Comparison of ENCODE assay signal across 18 cellular contexts in the genomic region with DNA sequence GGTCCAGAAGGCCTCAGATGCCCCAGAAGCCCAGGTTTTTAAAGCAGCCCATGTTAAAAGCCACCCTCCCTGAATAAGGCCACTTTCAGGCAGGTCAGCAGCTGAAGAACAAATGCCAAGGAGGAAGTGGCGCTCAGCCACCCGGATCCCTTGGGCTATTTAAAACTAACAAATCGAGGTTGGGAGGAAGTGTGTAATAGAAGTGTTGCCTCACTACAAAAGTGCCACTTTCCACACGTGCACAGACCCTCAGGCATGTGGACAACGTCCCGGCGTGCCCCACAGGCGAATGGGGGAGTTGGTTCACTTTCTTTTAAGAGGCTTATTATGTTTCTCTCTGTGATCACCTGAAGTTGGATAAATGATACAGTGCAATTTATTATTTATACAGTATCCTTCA.
"Had no signal": no experiment of that assay in that cellular context is flagged by ENCODE, and none has a peak within 500 bp of the region (broad histone marks: within the 10 kb centered on the region; RNA-seq: fewer than 3 reads in every experiment).

No MANE protein-coding gene starts in this region.

- H3K9me3 ChIP-seq: body of pancreas, colonic mucosa had no signal

- ATAC-seq: activated CD8-positive, alpha-beta memory T cell treated with anti-CD3 and anti-CD28 coated beads, Interleukin-2, amount 10 ng/mL, durations not matched to agents 7 days and 5 days; body of pancreas; left lobe of liver; stimulated activated naive CD8-positive, alpha-beta T cell treated with anti-CD3 and anti-CD28 coated beads, Interleukin-15, amount 100 ng/mL, for 72 hours had no signal

- H3K4me3 ChIP-seq: body of pancreas, colonic mucosa, lung had no signal

- H3K27ac Mint-ChIP-seq: activated B cell treated with CpG ODN at 0.5 μM for 24 hours; activated CD4-positive, alpha-beta memory T cell treated with anti-CD3 and anti-CD28 coated beads, Interleukin-2, amount 10 ng/mL, durations not matched to agents 7 days and 5 days; activated CD8-positive, alpha-beta memory T cell treated with anti-CD3 and anti-CD28 coated beads, Interleukin-2, amount 10 ng/mL, durations not matched to agents 7 days and 5 days; progenitor cell of endocrine pancreas; stimulated activated naive CD8-positive, alpha-beta T cell treated with anti-CD3 and anti-CD28 coated beads, Interleukin-15, amount 100 ng/mL, for 72 hours; T-helper 2 cell treated with Interferon-gamma antibody and Interleukin-4, amounts not matched to agents 5 μg/mL and 100 μg/mL, for 36 hours had no signal

- H3K27ac ChIP-seq: body of pancreas, colonic mucosa had no signal

- H3K36me3 Mint-ChIP-seq: activated CD8-positive, alpha-beta memory T cell treated with anti-CD3 and anti-CD28 coated beads, Interleukin-2, amount 10 ng/mL, durations not matched to agents 7 days and 5 days had no signal

- H3K36me3 ChIP-seq: colonic mucosa had no signal

- H3K27me3 ChIP-seq: body of pancreas, colonic mucosa had no signal

- H3K4me1 ChIP-seq: body of pancreas, colonic mucosa had no signal

- DNase-seq: activated B cell treated with CpG ODN at 0.5 μM for 24 hours; activated CD4-positive, alpha-beta memory T cell treated with anti-CD3 and anti-CD28 coated beads, Interleukin-2, amount 10 ng/mL, durations not matched to agents 7 days and 5 days; activated CD4-positive, alpha-beta T cell treated with anti-CD3 and anti-CD28 coated beads for 4 hours; activated CD8-positive, alpha-beta memory T cell treated with anti-CD3 and anti-CD28 coated beads, Interleukin-2, amount 10 ng/mL, durations not matched to agents 7 days and 5 days; activated naive CD4-positive, alpha-beta T cell treated with Interleukin-2 at 50 U/mL for 16 hours; body of pancreas; caudate nucleus; colonic mucosa; foreskin melanocyte; head of caudate nucleus; kidney; occipital lobe; stimulated activated naive CD8-positive, alpha-beta T cell treated with anti-CD3 and anti-CD28 coated beads, Interleukin-15, amount 100 ng/mL, for 72 hours; trophoblast cell had no signal
